13 cellular contexts compared by ENCODE assay signal in the genomic region with DNA sequence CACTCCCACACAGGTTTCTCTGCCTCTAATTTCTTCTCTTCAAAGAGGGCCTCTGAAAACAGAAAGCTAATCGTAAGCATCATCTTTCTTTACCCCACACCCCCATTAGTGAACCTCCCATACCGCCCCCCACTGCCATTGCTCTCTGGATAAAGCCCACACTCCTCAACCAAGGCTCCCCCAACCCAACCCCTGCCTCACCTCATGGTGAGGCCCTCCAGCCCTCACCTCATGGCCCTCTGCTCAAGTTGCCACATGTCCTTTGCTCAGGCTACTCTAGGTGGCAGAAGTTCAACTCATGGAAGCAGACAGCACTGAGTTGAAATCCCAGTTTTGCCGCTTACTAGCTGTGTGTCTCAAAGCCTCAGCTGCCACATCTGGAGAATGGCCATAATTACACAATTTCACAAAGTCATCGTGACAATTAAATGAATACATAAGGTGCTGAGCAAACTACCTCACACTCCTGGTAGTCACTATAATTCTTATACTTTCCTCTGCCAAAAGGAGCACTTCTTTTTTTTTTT. TPM values are rescaled to one million over a fixed set of nuclear protein-coding genes. Genes with fewer than 3 reads are reported as not detected.
A peak's percentile ranks its signal among the peaks of the same experiment; 100 is the strongest.
DNase-seq lines count a peak whose midpoint lies in the region; ATAC-seq and TF ChIP-seq lines count a peak whose summit lies in the region.
"Had no signal": no experiment of that assay in that cellular context is flagged by ENCODE, and none has a peak within 500 bp of the region (broad histone marks: within the 10 kb centered on the region; RNA-seq: fewer than 3 reads in every experiment).

No MANE protein-coding gene starts in this region.

- no peak overlapping the region for H2AFZ ChIP-seq in HCT116 (ENCODE audit: low read depth, low read length, poor library complexity, severe bottlenecking)

- no peak overlapping the region for H3K4ac ChIP-seq in mesendoderm (ENCODE audit: low read depth, low read length)

- POLR2A ChIA-PET in CD4-positive, alpha-beta memory T cell (lab: Charles Lee; ENCODE audit: partially characterized antibody) = interaction anchor here (0.7 kb wide), 2 partner anchors 13 to 14 kb away, joined by 3 read pairs; no protein-coding TSS in a partner anchor
- POLR2A ChIA-PET in HCT116 (lab: Charles Lee) = no interaction called here

- H3K18ac ChIP-seq in mesendoderm (ENCODE audit: low read length) = no peak overlapping the region

- H3K56ac ChIP-seq in mesendoderm (ENCODE audit: low read length) = no peak overlapping the region

- ATAC-seq in HCT116 (peak; percentile 78), HG02870 (IDR thresholded peaks at IDR 0.05; ENCODE audit: unreplicated experiment) (no peak)
- ATAC-seq in activated T-helper 17 cell treated with anti-CD3 and anti-CD28 coated beads, Interleukin-2, amount 50 U/mL, for 72 hours (replicated peaks) = no peak
- ATAC-seq: heart right ventricle had no signal

- no peak overlapping the region for H2BK15ac ChIP-seq in mesendoderm (replicated peaks; ENCODE audit: low read depth)

- H2BK5ac ChIP-seq in mesendoderm (ENCODE audit: low read length) = no peak overlapping the region

- H2AK5ac ChIP-seq in mesendoderm (ENCODE audit: low read length) = no peak overlapping the region

- no TSS peak for BruUV-seq in HCT116 (replicated peaks; lab: Mats Ljungman, UMichigan)

- intact Hi-C loops in CD4-positive, alpha-beta memory T cell (cut with micrococcal nuclease) = no loop called here
- intact Hi-C loops in HCT116 (cut with micrococcal nuclease) = no loop called here

- peak; percentile 37; the same call in 1 of the 2 replicates for TF ChIP-seq RAD21 in HCT116 (IDR thresholded peaks at IDR 0.05; ENCODE audit: low read depth)

- no peaks in the 10 kb centered on the region for H4K20me1 ChIP-seq in HCT116 (ENCODE audit: insufficient read depth)

- H3K27ac ChIP-seq in CD4-positive, alpha-beta memory T cell (ENCODE audit: low read depth, low read length) = no peak overlapping the region
- H3K27ac ChIP-seq in HCT116 (ENCODE audit: low read depth, low read length) (no peak overlapping the region; the same call in 1 of the 2 replicates), mesendoderm (ENCODE audit: low read depth, low read length) (no peak overlapping the region)

- H4K8ac ChIP-seq in mesendoderm (ENCODE audit: low read depth, low read length) = no peak overlapping the region

- H3K27me3 Mint-ChIP-seq in CD4-positive, alpha-beta memory T cell = no peaks in the 10 kb centered on the region
- no peaks in the 10 kb centered on the region for H3K27me3 Mint-ChIP-seq in activated T-helper 17 cell treated with anti-CD3 and anti-CD28 coated beads, Interleukin-2, amount 50 U/mL, for 72 hours

- no peak overlapping the region for H2BK120ac ChIP-seq in mesendoderm (ENCODE audit: low read depth, low read length)

- H3K4me1 ChIP-seq in CD4-positive, alpha-beta memory T cell (ENCODE audit: insufficient read depth, low read length) = no peaks in the 10 kb centered on the region
- H3K4me1 ChIP-seq in HCT116 (ENCODE audit: control insufficient read depth in 1 of 2, insufficient read depth in 2 of 2, low read length in 2 of 2) = peaks cover 3 to 26% of the 10 kb centered on the region in 2 experiments; a peak in 3 of 4 replicates
- H3K4me1 ChIP-seq in mesendoderm (ENCODE audit: control insufficient read depth, low read depth, low read length) = no peaks in the 10 kb centered on the region

- H3K79me2 ChIP-seq in HCT116 (ENCODE audit: insufficient read depth, low read length) = no peaks in the 10 kb centered on the region
- no peaks in the 10 kb centered on the region for H3K79me2 ChIP-seq in mesendoderm (ENCODE audit: control insufficient read depth, insufficient read depth, low read length)

- no peak overlapping the region for H3K23ac ChIP-seq in mesendoderm (ENCODE audit: low read length)

- no peak overlapping the region for H3K9ac ChIP-seq in HCT116 (ENCODE audit: low read length)
- H3K9ac ChIP-seq in mesendoderm (ENCODE audit: low read length) = no peak overlapping the region

- no peak overlapping the region for H3K4me3 Mint-ChIP-seq in CD4-positive, alpha-beta memory T cell
- no peak overlapping the region for H3K4me3 Mint-ChIP-seq in activated T-helper 17 cell treated with anti-CD3 and anti-CD28 coated beads, Interleukin-2, amount 50 U/mL, for 72 hours

- no peaks in the 10 kb centered on the region for H3K9me3 ChIP-seq in CD4-positive, alpha-beta memory T cell (ENCODE audit: control insufficient read depth in 1 of 2, low read length in 2 of 2)
- H3K9me3 ChIP-seq in HCT116 (ENCODE audit: control insufficient read depth in 1 of 2, insufficient read depth in 1 of 2, low read depth in 1 of 2, low read length in 2 of 2) = no peaks in the 10 kb centered on the region
- H3K9me3 ChIP-seq: heart right ventricle, mucosa of descending colon had no signal

- no peak for DNase-seq in CD4-positive, alpha-beta memory T cell
- no peak for DNase-seq in HCT116 (ENCODE audit: low read depth, low spot score)
- peak; percentile 84 for DNase-seq in mesendoderm
- no peak for DNase-seq in DMS114 treated with DMSO at 0.1 percent for 48 hours (lab: John Stamatoyannopoulos, UW; ENCODE audit: unreplicated experiment)
- DNase-seq in GM19238 (ENCODE audit: insufficient read length, low spot score) = no peak
- no peak for DNase-seq in epidermal melanocyte (ENCODE audit: insufficient read length, low spot score)
- DNase-seq: cortex of kidney, DMS79, heart right ventricle, MV-4-11 had no signal

- H4K5ac ChIP-seq in mesendoderm (ENCODE audit: low read length) = no peak overlapping the region

- peak overlapping the region in 4 of 7 donors; percentile 65 to 91 (median 82) for H3K27ac Mint-ChIP-seq in CD4-positive, alpha-beta memory T cell
- H3K27ac Mint-ChIP-seq in activated T-helper 17 cell treated with anti-CD3 and anti-CD28 coated beads, Interleukin-2, amount 50 U/mL, for 72 hours = peak overlapping the region; percentile 29

- H3K36me3 Mint-ChIP-seq in CD4-positive, alpha-beta memory T cell = no peaks in the 10 kb centered on the region
- no peaks in the 10 kb centered on the region for H3K36me3 Mint-ChIP-seq in activated T-helper 17 cell treated with anti-CD3 and anti-CD28 coated beads, Interleukin-2, amount 50 U/mL, for 72 hours (ENCODE audit: low read depth)

- no peaks in the 10 kb centered on the region for H3K27me3 ChIP-seq in CD4-positive, alpha-beta memory T cell (ENCODE audit: insufficient read depth, low read length)
- no peaks in the 10 kb centered on the region for H3K27me3 ChIP-seq in HCT116 (ENCODE audit: insufficient read depth, low read length)
- H3K27me3 ChIP-seq in mesendoderm (ENCODE audit: insufficient read depth, low read length, poor library complexity) = no peaks in the 10 kb centered on the region
- H3K27me3 ChIP-seq: heart right ventricle had no signal

- no peak; a peak in 1 of 6 replicates for TF ChIP-seq CTCF in HCT116 (IDR thresholded peaks at IDR 0.05 in 2 of 3, conservative IDR thresholded peaks at IDR 0.05 in 1 of 3; ENCODE audit: borderline replicate concordance in 1 of 3, insufficient read depth in 1 of 3, low read depth in 2 of 3, low read length in 2 of 3)

- no peak overlapping the region for H3K4me2 ChIP-seq in HCT116 (ENCODE audit: low read length)
- no peak overlapping the region for H3K4me2 ChIP-seq in mesendoderm (ENCODE audit: low read length)

- no peaks in the 10 kb centered on the region for H3K79me1 ChIP-seq in mesendoderm (ENCODE audit: low read length)

- CTCF ChIA-PET in CD4-positive, alpha-beta memory T cell (lab: Charles Lee; ENCODE audit: partially characterized antibody) = no interaction called here
- CTCF ChIA-PET in HCT116 (lab: Charles Lee) = interaction anchor here (1.0 kb wide), 1 partner anchor 49 kb away, joined by 3 read pairs; no protein-coding TSS in a partner anchor

- WGBS in mesendoderm (ENCODE audit: extremely low coverage, insufficient coverage, low lambda C conversion rate) = no CpG with 5 or more reads among the region's 4 CpGs

- H3K4me1 Mint-ChIP-seq in CD4-positive, alpha-beta memory T cell = peaks cover 0 to 5% (median 0%) of the 10 kb centered on the region in 4 donors
- H3K4me1 Mint-ChIP-seq in activated T-helper 17 cell treated with anti-CD3 and anti-CD28 coated beads, Interleukin-2, amount 50 U/mL, for 72 hours = no peaks in the 10 kb centered on the region

- H3K36me3 ChIP-seq in CD4-positive, alpha-beta memory T cell (ENCODE audit: insufficient read depth, low read length) = no peaks in the 10 kb centered on the region
- H3K36me3 ChIP-seq in HCT116 (ENCODE audit: control insufficient read depth in 1 of 2, insufficient read depth in 2 of 2, low read length in 2 of 2) = no peaks in the 10 kb centered on the region
- H3K36me3 ChIP-seq in mesendoderm (ENCODE audit: control insufficient read depth, insufficient read depth, low read length) = no peaks in the 10 kb centered on the region
- H3K36me3 ChIP-seq: heart right ventricle had no signal

- H3K9me2 ChIP-seq in HCT116 (ENCODE audit: insufficient read depth) = no peaks in the 10 kb centered on the region

- TF ChIP-seq POLR2A in HCT116 (IDR thresholded peaks at IDR 0.05; ENCODE audit: borderline replicate concordance, extremely low read depth, insufficient read depth, insufficient read length) = no peak

- H3K9me3 Mint-ChIP-seq in CD4-positive, alpha-beta memory T cell = no peaks in the 10 kb centered on the region
- no peaks in the 10 kb centered on the region for H3K9me3 Mint-ChIP-seq in activated T-helper 17 cell treated with anti-CD3 and anti-CD28 coated beads, Interleukin-2, amount 50 U/mL, for 72 hours

- no peak overlapping the region for H3K4me3 ChIP-seq in CD4-positive, alpha-beta memory T cell (ENCODE audit: low read length in 2 of 2)
- H3K4me3 ChIP-seq in HCT116 (replicated peaks in 1 of 2; ENCODE audit: low read depth in 1 of 2, low read length in 2 of 2) (no peak overlapping the region), mesendoderm (ENCODE audit: low read length) (no peak overlapping the region)
- H3K4me3 ChIP-seq: heart right ventricle, mucosa of descending colon had no signal

- RAD21 ChIA-PET in HCT116 (lab: Charles Lee; ENCODE audit: low non-redundant PET in 1 of 2, low total read pairs in 2 of 2, uncharacterized antibody in 2 of 2, unreplicated experiment in 2 of 2) = no interaction called here

TF ChIP-seq in HCT116, 20 proteins besides CTCF, POLR2A, EP300 and RAD21 (continues in another document):
- no peak for TF ChIP-seq POLR2AphosphoS5 (IDR thresholded peaks at IDR 0.05; ENCODE audit: low read depth, low read length)
- TF ChIP-seq, protein P1, sequence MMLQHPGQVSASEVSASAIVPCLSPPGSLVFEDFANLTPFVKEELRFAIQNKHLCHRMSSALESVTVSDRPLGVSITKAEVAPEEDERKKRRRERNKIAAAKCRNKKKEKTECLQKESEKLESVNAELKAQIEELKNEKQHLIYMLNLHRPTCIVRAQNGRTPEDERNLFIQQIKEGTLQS (IDR thresholded peaks at IDR 0.05) = no peak

RNA-seq across cellular contexts. Expression of a gene that starts 18.2 kb away (rescaled TPM):
- total RNA-seq in CD4-positive, alpha-beta memory T cell = 100 to 1,000 TPM; 163 to 164 TPM
- 10 to 100 TPM; 31.6 to 81.1 TPM for polyA plus RNA-seq in CD4-positive, alpha-beta memory T cell
- 111 TPM for total RNA-seq in HCT116 (2021; ENCODE audit: unreplicated experiment)
- 78.7 and 84.7 TPM in 2 replicates for polyA plus RNA-seq in HCT116 (2012)
- total RNA-seq in activated T-helper 17 cell treated with anti-CD3 and anti-CD28 coated beads, Interleukin-2, amount 50 U/mL, for 72 hours = 100 to 1,000 TPM in 1 of 2 donors, 10 to 100 TPM in 1; 85.7 to 125 TPM
- 45.4 TPM for polyA plus RNA-seq in mesendoderm (2013, experiment 1 of 2)
- polyA plus RNA-seq in mesendoderm (2013, experiment 2 of 2) = 46.2 TPM
